13 cellular contexts compared by ENCODE assay signal in the genomic region with DNA sequence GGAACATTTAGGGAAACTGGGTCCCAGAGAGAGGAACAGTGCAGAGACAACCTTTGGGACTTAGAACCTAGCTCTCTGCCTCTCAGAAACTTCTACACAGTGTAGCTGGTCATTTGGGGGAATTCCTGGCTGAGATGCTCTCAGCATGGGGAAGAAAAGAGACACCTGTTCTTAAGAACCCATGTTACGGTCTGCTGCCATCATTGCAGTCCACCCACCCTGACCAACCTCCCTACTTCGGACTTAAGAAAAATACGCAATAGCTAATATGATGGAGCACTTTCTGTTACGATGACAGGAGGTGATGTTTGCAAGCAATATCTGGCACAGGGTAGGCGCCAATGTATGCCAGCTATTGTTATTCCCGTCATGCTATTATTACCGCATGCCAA.
DNase-seq lines count a peak whose midpoint lies in the region; ATAC-seq and TF ChIP-seq lines count a peak whose summit lies in the region.
"Had no signal": no experiment of that assay in that cellular context is flagged by ENCODE, and none has a peak within 500 bp of the region (broad histone marks: within the 10 kb centered on the region; RNA-seq: fewer than 3 reads in every experiment).

No MANE protein-coding gene starts in this region.

- H3K27ac Mint-ChIP-seq in nephron progenitor cell: peak overlapping the region; percentile 51
- H3K27ac Mint-ChIP-seq in stimulated activated naive B cell treated with anti-CD40 and anti-IgM and Interleukin-4, amounts not matched to agents 10 μg/mL and 1 μg/mL and 100 μg/mL, for 72 hours: no peak overlapping the region
- H3K27ac Mint-ChIP-seq: B cell; CD4-positive, alpha-beta T cell had no signal

- H3K36me3 Mint-ChIP-seq in nephron progenitor cell (ENCODE audit: low read depth): no peaks in the 10 kb centered on the region
- no peaks in the 10 kb centered on the region for H3K36me3 Mint-ChIP-seq in stimulated activated naive B cell treated with anti-CD40 and anti-IgM and Interleukin-4, amounts not matched to agents 10 μg/mL and 1 μg/mL and 100 μg/mL, for 72 hours

- peaks cover 15% of the 10 kb centered on the region for H3K27me3 Mint-ChIP-seq in nephron progenitor cell (ENCODE audit: low read depth, poor library complexity)
- H3K27me3 Mint-ChIP-seq in stimulated activated naive B cell treated with anti-CD40 and anti-IgM and Interleukin-4, amounts not matched to agents 10 μg/mL and 1 μg/mL and 100 μg/mL, for 72 hours: peaks cover 17 to 32% of the 10 kb centered on the region in 2 donors

- no peaks in the 10 kb centered on the region for H3K9me3 Mint-ChIP-seq in nephron progenitor cell
- H3K9me3 Mint-ChIP-seq in stimulated activated naive B cell treated with anti-CD40 and anti-IgM and Interleukin-4, amounts not matched to agents 10 μg/mL and 1 μg/mL and 100 μg/mL, for 72 hours: no peaks in the 10 kb centered on the region
- H3K9me3 Mint-ChIP-seq: CD4-positive, alpha-beta T cell had no signal

- H3K27ac ChIP-seq in VCaP: peak overlapping the region; percentile 56

- TF ChIP-seq CTCF in GM12865 (IDR thresholded peaks at IDR 0.05; ENCODE audit: insufficient read depth, low read depth, low read length, missing control alignments): no peak
- TF ChIP-seq CTCF in GM13977 (IDR thresholded peaks at IDR 0.05; ENCODE audit: extremely low read depth, insufficient read depth, missing control alignments): no peak
- no peak for TF ChIP-seq CTCF in VCaP (conservative IDR thresholded peaks at IDR 0.05)
- TF ChIP-seq CTCF in nephron progenitor cell (IDR thresholded peaks at IDR 0.05): no peak

- in situ Hi-C loops in GM13977 (cut with MboI; ENCODE audit: low pct_unique_long_range_greater_than_20kb, low sequenced_read_pairs, unreplicated experiment): no loop called here

- H3K4me3 ChIP-seq in GM12865 (ENCODE audit: low read depth, low read length): no peak overlapping the region

- H3K4me1 Mint-ChIP-seq in nephron progenitor cell: peaks cover 92% of the 10 kb centered on the region
- H3K4me1 Mint-ChIP-seq in stimulated activated naive B cell treated with anti-CD40 and anti-IgM and Interleukin-4, amounts not matched to agents 10 μg/mL and 1 μg/mL and 100 μg/mL, for 72 hours: no peaks in the 10 kb centered on the region
- H3K4me1 Mint-ChIP-seq: B cell had no signal

- ATAC-seq in stimulated activated naive B cell treated with anti-CD40 and anti-IgM and Interleukin-4, amounts not matched to agents 10 μg/mL and 1 μg/mL and 100 μg/mL, for 72 hours (replicated peaks): no peak
- no peak for ATAC-seq in left lobe of liver

- peak overlapping the region; percentile 61 for H3K4me3 Mint-ChIP-seq in nephron progenitor cell
- no peak overlapping the region for H3K4me3 Mint-ChIP-seq in stimulated activated naive B cell treated with anti-CD40 and anti-IgM and Interleukin-4, amounts not matched to agents 10 μg/mL and 1 μg/mL and 100 μg/mL, for 72 hours
- H3K4me3 Mint-ChIP-seq: B cell; CD4-positive, alpha-beta T cell had no signal

- DNase-seq in GM12865 (ENCODE audit: low read depth) (peak; percentile 84), GM13977 (ENCODE audit: low spot score) (peak; percentile 61), nephron progenitor cell (no peak), pons (ENCODE audit: low spot score) (no peak), left lobe of liver (ENCODE audit: low spot score) (no peak)
- no peak for DNase-seq in stimulated activated naive B cell treated with anti-CD40 and anti-IgM and Interleukin-4, amounts not matched to agents 10 μg/mL and 1 μg/mL and 100 μg/mL, for 72 hours
- DNase-seq: C1 segment of cervical spinal cord; Calu3; CD4-positive, alpha-beta T cell; DMS 273 treated with DMSO at 0.1 percent for 48 hours; IMR-90 had no signal

Comparison
In these comparisons a context has a peak if more than half of its experiments do, and no peak if none do; other contexts are left out.
1. DNase-seq: peak in GM12865 (single experiment) and GM13977 (single experiment); none in nephron progenitor cell (single experiment), stimulated activated naive B cell treated with anti-CD40 and anti-IgM and Interleukin-4, amounts not matched to agents 10 μg/mL and 1 μg/mL and 100 μg/mL, for 72 hours (single experiment), pons (single experiment) and left lobe of liver (single experiment).